In the genomic region with DNA sequence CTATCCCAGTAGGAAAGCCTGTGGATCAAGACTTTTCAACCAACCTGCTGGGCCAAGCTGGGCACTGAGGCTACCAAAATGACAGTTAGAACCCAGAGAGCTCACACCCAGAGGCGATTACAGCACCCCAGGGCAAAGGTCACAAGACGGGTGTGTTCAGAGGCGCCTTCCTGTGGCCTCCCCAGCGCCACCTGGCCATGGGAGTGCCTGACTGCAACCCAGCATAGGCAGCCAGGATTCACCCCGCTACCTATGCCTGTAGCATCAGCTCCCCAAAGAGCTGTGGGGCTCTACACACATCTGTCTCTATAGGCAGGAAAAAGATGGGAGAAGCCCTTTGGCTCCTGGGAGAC, we compare ENCODE assay signal across 9 cellular contexts. TPM values are rescaled to one million over a fixed set of nuclear protein-coding genes. Genes with fewer than 3 reads are reported as not detected.
DNase-seq lines count a peak whose midpoint lies in the region; ATAC-seq and TF ChIP-seq lines count a peak whose summit lies in the region.
"Had no signal": no experiment of that assay in that cellular context is flagged by ENCODE, and none has a peak within 500 bp of the region (broad histone marks: within the 10 kb centered on the region; RNA-seq: fewer than 3 reads in every experiment).

No MANE protein-coding gene starts in this region.

- H3K4me1 ChIP-seq in stomach (peaks cover 0 to 6% (median 0%) of the 10 kb centered on the region in 4 donors), esophagus squamous epithelium (no peaks in the 10 kb centered on the region)

- peaks cover 62% of the 10 kb centered on the region for H3K4me1 Mint-ChIP-seq in dendritic cell treated with granulocyte-macrophage colony-stimulating factor and Interleukin-4, amounts not matched to agents 40 ng/mL and 50 ng/mL, for 4 days (ENCODE audit: low read depth)

- H3K36me3 ChIP-seq in stomach = peaks cover 20 to 96% (median 85%) of the 10 kb centered on the region in 4 donors
- H3K36me3 ChIP-seq in esophagus squamous epithelium = peaks cover 0 to 90% (median 0%) of the 10 kb centered on the region in 3 donors

- H3K27ac Mint-ChIP-seq in dendritic cell treated with granulocyte-macrophage colony-stimulating factor and Interleukin-4, amounts not matched to agents 40 ng/mL and 50 ng/mL, for 4 days = peak overlapping the region; percentile 60

- H3K27me3 ChIP-seq in stomach (no peaks in the 10 kb centered on the region), esophagus squamous epithelium (no peaks in the 10 kb centered on the region)

- H3K27me3 Mint-ChIP-seq in dendritic cell treated with granulocyte-macrophage colony-stimulating factor and Interleukin-4, amounts not matched to agents 40 ng/mL and 50 ng/mL, for 4 days = no peaks in the 10 kb centered on the region

- intact Hi-C loops in dendritic cell treated with granulocyte-macrophage colony-stimulating factor and Interleukin-4, amounts not matched to agents 40 ng/mL and 50 ng/mL, for 4 days (cut with micrococcal nuclease) = loop anchor here (5.0 kb wide), 2 partner anchors 40 to 120 kb away; a partner anchor contains a TSS
- intact Hi-C loops in stomach (cut with DNase I; ENCODE audit: low total_unique reads) (no loop called here), esophagus squamous epithelium (cut with DNase I) (no loop called here)

- no peaks in the 10 kb centered on the region for H3K9me3 Mint-ChIP-seq in dendritic cell treated with granulocyte-macrophage colony-stimulating factor and Interleukin-4, amounts not matched to agents 40 ng/mL and 50 ng/mL, for 4 days

- H3K4me3 ChIP-seq in stomach (no peak overlapping the region), esophagus squamous epithelium (no peak overlapping the region)
- H3K4me3 ChIP-seq: thoracic aorta had no signal

- H3K27ac ChIP-seq in stomach (no peak overlapping the region), esophagus squamous epithelium (no peak overlapping the region)

- 29 to 83% (median 31%) methylated on average over 2 to 5 of the region's 5 CpGs for WGBS in stomach, 5 donors
- WGBS in esophagus squamous epithelium, 2 donors = 0 to 54% methylated on average over 1 to 5 of the region's 5 CpGs

- no peak for TF ChIP-seq EP300 in stomach (IDR thresholded peaks at IDR 0.05)

- no peak for TF ChIP-seq POLR2A in stomach (IDR thresholded peaks at IDR 0.05)
- TF ChIP-seq POLR2A in esophagus squamous epithelium (IDR thresholded peaks at IDR 0.05) = no peak

- ATAC-seq in GM21723 (IDR thresholded peaks at IDR 0.05; ENCODE audit: unreplicated experiment) = peak; percentile 85

- TF ChIP-seq CTCF in GM12872 (IDR thresholded peaks at IDR 0.05; ENCODE audit: insufficient read depth, low read depth, low read length) (peak; percentile 81), stomach (IDR thresholded peaks at IDR 0.05) (peak in 1 of 7 experiments; percentile 12), esophagus squamous epithelium (IDR thresholded peaks at IDR 0.05) (peak in 3 of 6 experiments; percentile 14 to 41 (median 20))

- H3K9me3 ChIP-seq in stomach = no peaks in the 10 kb centered on the region
- no peaks in the 10 kb centered on the region for H3K9me3 ChIP-seq in esophagus squamous epithelium
- H3K9me3 ChIP-seq: thoracic aorta had no signal

- peak; percentile 14 for DNase-seq in NCI-H69 (lab: John Stamatoyannopoulos, UW)
- peak; percentile 49 for DNase-seq in stomach
- DNase-seq in esophagus squamous epithelium (lab: John Stamatoyannopoulos, UW) = no peak
- no peak for DNase-seq in NCI-H1092 (lab: John Stamatoyannopoulos, UW)
- DNase-seq in inferior parietal cortex (ENCODE audit: extremely low spot score) = no peak

- no peak overlapping the region for H3K4me3 Mint-ChIP-seq in dendritic cell treated with granulocyte-macrophage colony-stimulating factor and Interleukin-4, amounts not matched to agents 40 ng/mL and 50 ng/mL, for 4 days

- H3K36me3 Mint-ChIP-seq in dendritic cell treated with granulocyte-macrophage colony-stimulating factor and Interleukin-4, amounts not matched to agents 40 ng/mL and 50 ng/mL, for 4 days (ENCODE audit: low read depth) = no peaks in the 10 kb centered on the region

RNA-seq across cellular contexts. Expression of a gene that starts 33.5 kb away (rescaled TPM):
- 10 to 100 TPM; 16.5 to 71.2 (median 53.1) TPM for total RNA-seq in stomach
- 1 to 10 TPM; 4.7 to 9.1 (median 6.9) TPM for polyA plus RNA-seq in stomach
- total RNA-seq in esophagus squamous epithelium = 10 to 100 TPM in 3 of 4 donors, 1 to 10 TPM in 1; 5.6 to 51.7 (median 31.0) TPM

RNA-seq across cellular contexts. Expression of a gene that starts 35.8 kb away (rescaled TPM):
- total RNA-seq in stomach (100 to 1,000 TPM in 1 of 5 donors, 10 to 100 TPM in 4; 17.8 to 235 (median 34.9) TPM), esophagus squamous epithelium (10 to 100 TPM in 2 of 4 donors, 1 to 10 TPM in 2; 4.3 to 38.7 (median 15.1) TPM)
- 10 to 100 TPM in 1 of 3 donors, 1 to 10 TPM in 2; 3.0 to 10.2 (median 8.5) TPM for polyA plus RNA-seq in stomach

RNA-seq across cellular contexts. Expression of a gene that starts 44.4 kb away (rescaled TPM):
- 100 to 1,000 TPM in 1 of 5 donors, 1 to 10 TPM in 1, not detected in 3; 2.0 to 472 TPM for total RNA-seq in stomach
- under 1 TPM in 1 of 3 donors, not detected in 2; 0.31 TPM for polyA plus RNA-seq in stomach
- not detected for total RNA-seq in esophagus squamous epithelium
- total RNA-seq: thoracic aorta had no signal

Comparison
In these comparisons a context has a peak if more than half of its experiments do, and no peak if none do; other contexts are left out.
1. DNase-seq: peak in NCI-H69 (single experiment) and stomach (single experiment); none in esophagus squamous epithelium (single experiment), NCI-H1092 (single experiment) and inferior parietal cortex (single experiment).